1 cellular context compared by ENCODE assay signal in the genomic region with DNA sequence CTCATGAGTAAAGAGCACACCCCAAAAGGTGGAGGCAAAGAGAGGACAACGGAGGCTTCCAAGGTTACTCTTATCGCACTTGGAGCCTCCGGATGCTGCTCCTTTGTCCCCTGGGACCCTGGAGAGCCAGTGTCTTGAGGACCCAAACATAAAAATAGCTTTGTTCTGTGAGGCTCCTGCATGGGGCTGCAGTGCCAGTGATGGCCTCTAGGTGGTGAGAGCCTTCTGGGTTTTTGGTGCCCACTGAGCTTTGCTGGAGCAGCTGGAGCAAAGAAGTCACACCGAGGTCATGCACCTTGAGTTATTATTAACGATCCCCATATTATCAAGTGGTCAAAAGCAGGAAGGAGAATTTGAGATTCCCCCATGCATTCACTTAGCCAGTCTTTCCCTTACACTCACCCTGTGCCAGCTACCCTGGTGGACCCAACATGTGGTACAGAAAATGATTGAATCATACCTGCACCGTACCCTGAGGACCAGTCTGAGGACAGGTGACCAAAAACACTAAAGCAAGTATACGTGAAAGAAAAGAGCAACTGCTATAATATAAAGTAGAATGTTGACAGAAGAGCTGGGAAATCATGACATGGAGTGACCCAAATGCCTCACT.
TF ChIP-seq lines count a peak whose summit lies in the region.

No MANE protein-coding gene starts in this region.

TF ChIP-seq in GM23338, 12 proteins besides CTCF, POLR2A, EP300 and RAD21 (continued from another document):
- TF ChIP-seq, protein P1, sequence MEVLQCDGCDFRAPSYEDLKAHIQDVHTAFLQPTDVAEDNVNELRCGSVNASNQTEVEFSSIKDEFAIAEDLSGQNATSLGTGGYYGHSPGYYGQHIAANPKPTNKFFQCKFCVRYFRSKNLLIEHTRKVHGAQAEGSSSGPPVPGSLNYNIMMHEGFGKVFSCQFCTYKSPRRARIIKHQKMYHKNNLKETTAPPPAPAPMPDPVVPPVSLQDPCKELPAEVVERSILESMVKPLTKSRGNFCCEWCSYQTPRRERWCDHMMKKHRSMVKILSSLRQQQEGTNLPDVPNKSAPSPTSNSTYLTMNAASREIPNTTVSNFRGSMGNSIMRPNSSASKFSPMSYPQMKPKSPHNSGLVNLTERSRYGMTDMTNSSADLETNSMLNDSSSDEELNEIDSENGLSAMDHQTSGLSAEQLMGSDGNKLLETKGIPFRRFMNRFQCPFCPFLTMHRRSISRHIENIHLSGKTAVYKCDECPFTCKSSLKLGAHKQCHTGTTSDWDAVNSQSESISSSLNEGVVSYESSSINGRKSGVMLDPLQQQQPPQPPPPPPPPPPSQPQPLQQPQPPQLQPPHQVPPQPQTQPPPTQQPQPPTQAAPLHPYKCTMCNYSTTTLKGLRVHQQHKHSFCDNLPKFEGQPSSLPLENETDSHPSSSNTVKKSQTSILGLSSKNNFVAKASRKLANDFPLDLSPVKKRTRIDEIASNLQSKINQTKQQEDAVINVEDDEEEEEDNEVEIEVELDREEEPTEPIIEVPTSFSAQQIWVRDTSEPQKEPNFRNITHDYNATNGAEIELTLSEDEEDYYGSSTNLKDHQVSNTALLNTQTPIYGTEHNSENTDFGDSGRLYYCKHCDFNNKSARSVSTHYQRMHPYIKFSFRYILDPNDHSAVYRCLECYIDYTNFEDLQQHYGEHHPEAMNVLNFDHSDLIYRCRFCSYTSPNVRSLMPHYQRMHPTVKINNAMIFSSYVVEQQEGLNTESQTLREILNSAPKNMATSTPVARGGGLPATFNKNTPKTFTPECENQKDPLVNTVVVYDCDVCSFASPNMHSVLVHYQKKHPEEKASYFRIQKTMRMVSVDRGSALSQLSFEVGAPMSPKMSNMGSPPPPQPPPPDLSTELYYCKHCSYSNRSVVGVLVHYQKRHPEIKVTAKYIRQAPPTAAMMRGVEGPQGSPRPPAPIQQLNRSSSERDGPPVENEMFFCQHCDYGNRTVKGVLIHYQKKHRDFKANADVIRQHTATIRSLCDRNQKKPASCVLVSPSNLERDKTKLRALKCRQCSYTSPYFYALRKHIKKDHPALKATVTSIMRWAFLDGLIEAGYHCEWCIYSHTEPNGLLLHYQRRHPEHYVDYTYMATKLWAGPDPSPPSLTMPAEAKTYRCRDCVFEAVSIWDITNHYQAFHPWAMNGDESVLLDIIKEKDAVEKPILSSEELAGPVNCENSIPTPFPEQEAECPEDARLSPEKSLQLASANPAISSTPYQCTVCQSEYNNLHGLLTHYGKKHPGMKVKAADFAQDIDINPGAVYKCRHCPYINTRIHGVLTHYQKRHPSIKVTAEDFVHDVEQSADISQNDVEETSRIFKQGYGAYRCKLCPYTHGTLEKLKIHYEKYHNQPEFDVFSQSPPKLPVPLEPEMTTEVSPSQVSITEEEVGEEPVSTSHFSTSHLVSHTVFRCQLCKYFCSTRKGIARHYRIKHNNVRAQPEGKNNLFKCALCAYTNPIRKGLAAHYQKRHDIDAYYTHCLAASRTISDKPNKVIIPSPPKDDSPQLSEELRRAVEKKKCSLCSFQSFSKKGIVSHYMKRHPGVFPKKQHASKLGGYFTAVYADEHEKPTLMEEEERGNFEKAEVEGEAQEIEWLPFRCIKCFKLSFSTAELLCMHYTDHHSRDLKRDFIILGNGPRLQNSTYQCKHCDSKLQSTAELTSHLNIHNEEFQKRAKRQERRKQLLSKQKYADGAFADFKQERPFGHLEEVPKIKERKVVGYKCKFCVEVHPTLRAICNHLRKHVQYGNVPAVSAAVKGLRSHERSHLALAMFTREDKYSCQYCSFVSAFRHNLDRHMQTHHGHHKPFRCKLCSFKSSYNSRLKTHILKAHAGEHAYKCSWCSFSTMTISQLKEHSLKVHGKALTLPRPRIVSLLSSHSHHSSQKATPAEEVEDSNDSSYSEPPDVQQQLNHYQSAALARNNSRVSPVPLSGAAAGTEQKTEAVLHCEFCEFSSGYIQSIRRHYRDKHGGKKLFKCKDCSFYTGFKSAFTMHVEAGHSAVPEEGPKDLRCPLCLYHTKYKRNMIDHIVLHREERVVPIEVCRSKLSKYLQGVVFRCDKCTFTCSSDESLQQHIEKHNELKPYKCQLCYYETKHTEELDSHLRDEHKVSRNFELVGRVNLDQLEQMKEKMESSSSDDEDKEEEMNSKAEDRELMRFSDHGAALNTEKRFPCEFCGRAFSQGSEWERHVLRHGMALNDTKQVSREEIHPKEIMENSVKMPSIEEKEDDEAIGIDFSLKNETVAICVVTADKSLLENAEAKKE (CRISPR knock-in tag; IDR thresholded peaks at IDR 0.05), result no peak
- TF ChIP-seq, protein P2, sequence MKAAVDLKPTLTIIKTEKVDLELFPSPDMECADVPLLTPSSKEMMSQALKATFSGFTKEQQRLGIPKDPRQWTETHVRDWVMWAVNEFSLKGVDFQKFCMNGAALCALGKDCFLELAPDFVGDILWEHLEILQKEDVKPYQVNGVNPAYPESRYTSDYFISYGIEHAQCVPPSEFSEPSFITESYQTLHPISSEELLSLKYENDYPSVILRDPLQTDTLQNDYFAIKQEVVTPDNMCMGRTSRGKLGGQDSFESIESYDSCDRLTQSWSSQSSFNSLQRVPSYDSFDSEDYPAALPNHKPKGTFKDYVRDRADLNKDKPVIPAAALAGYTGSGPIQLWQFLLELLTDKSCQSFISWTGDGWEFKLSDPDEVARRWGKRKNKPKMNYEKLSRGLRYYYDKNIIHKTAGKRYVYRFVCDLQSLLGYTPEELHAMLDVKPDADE (IDR thresholded peaks at IDR 0.05), result no peak
